ENCODE assay signal across 8 cellular contexts in genomic region chr10:115093776-115094361, GRCh38. TPM values are rescaled to one million over a fixed set of nuclear protein-coding genes. Genes with fewer than 3 reads are reported as not detected.
A peak's percentile ranks its signal among the peaks of the same experiment; 100 is the strongest.
DNase-seq lines count a peak whose midpoint lies in the region; ATAC-seq and TF ChIP-seq lines count a peak whose summit lies in the region.

No MANE protein-coding gene starts in this region.

- DNase-seq in fibroblast of lung (ENCODE audit: low read depth in 2 of 2) (peak in 1 of 2 donors; percentile 11), neuronal stem cell (ENCODE audit: low spot score) (peak; percentile 20), foreskin melanocyte (no peak), SIG-M5 treated with dmso at 0.1 percent for 504 hours (lab: John Stamatoyannopoulos, UW; ENCODE audit: unreplicated experiment) (no peak)

- H2BK12ac ChIP-seq in neuronal stem cell (ENCODE audit: low read length): no peak overlapping the region

- H2BK15ac ChIP-seq in neuronal stem cell (ENCODE audit: low read length): no peak overlapping the region

- H3K9ac ChIP-seq in BLaER1 treated with 17β-estradiol and CSF1 and Interleukin-3, amounts not matched to agents 10 nM and 100 nM: peak overlapping the region; percentile 85 to 98 (median 90)
- peak overlapping the region; percentile 62 for H3K9ac ChIP-seq in SU-DHL-6 (ENCODE audit: low read length)
- no peak overlapping the region for H3K9ac ChIP-seq in fibroblast of lung (ENCODE audit: insufficient read depth, low read length)
- H3K9ac ChIP-seq in neuronal stem cell (ENCODE audit: low read depth, low read length, poor library complexity): peak overlapping the region; percentile 91

- H4K20me1 ChIP-seq in BLaER1 treated with 17β-estradiol and CSF1 and Interleukin-3, amounts not matched to agents 10 nM and 100 nM: peaks cover 0 to 18% (median 0%) of the 10 kb centered on the region in 11 experiments; a peak in 5 of 22 replicates
- no peaks in the 10 kb centered on the region for H4K20me1 ChIP-seq in SU-DHL-6 (ENCODE audit: low read depth, low read length)
- H4K20me1 ChIP-seq in fibroblast of lung (ENCODE audit: control insufficient read depth, extremely low read depth, insufficient read depth, low read length): no peaks in the 10 kb centered on the region

- H2AK5ac ChIP-seq in neuronal stem cell (ENCODE audit: low read depth, low read length): no peak overlapping the region

- WGBS in neuronal stem cell (ENCODE audit: extremely low coverage in 2 of 2, insufficient read length in 2 of 2, insufficient replicate concordance in 1 of 2), 2 donors: no CpG with 5 or more reads among the region's 61 CpGs

- peak overlapping the region in 10 of 11 experiments; percentile 85 to 95 (median 90); a peak in 20 of 22 replicates for H3K27ac ChIP-seq in BLaER1 treated with 17β-estradiol and CSF1 and Interleukin-3, amounts not matched to agents 10 nM and 100 nM
- H3K27ac ChIP-seq in SU-DHL-6 (ENCODE audit: low read depth, low read length) (no peak overlapping the region), fibroblast of lung (ENCODE audit: insufficient read depth, low read length) (no peak overlapping the region), neuronal stem cell (replicated peaks; ENCODE audit: low read length) (no peak overlapping the region)

- H2AFZ ChIP-seq in SU-DHL-6 (ENCODE audit: low read depth, low read length, severe bottlenecking) (peak overlapping the region; percentile 82), fibroblast of lung (ENCODE audit: low read length) (peak overlapping the region; percentile 48), neuronal stem cell (ENCODE audit: low read length) (peak overlapping the region; percentile 99)

- H2BK5ac ChIP-seq in neuronal stem cell (ENCODE audit: low read length): no peak overlapping the region

- H3K79me2 ChIP-seq in SU-DHL-6 (ENCODE audit: insufficient read depth, low read length) (no peaks in the 10 kb centered on the region), fibroblast of lung (ENCODE audit: control insufficient read depth, insufficient read depth, low read length) (no peaks in the 10 kb centered on the region)

- peaks cover 7% of the 10 kb centered on the region; the same call in 1 of the 2 replicates for H3F3A ChIP-seq in SU-DHL-6 (ENCODE audit: insufficient read depth)

- no peak overlapping the region for H3K4ac ChIP-seq in neuronal stem cell (ENCODE audit: low read length)

- H3K14ac ChIP-seq in neuronal stem cell (ENCODE audit: low read length): peak overlapping the region; percentile 97

- H3K18ac ChIP-seq in neuronal stem cell (ENCODE audit: low read length): peak overlapping the region; percentile 94

- H3K9me3 ChIP-seq in BLaER1 treated with 17β-estradiol and CSF1 and Interleukin-3, amounts not matched to agents 10 nM and 100 nM (replicated peaks in 1 of 11): 0 out of 22 replicates have a peak, but pooled peaks cover 0 to 2% (median 0%) of the 10 kb centered on the region in 11 experiments
- H3K9me3 ChIP-seq in SU-DHL-6 (ENCODE audit: insufficient read depth, low read length) (no peaks in the 10 kb centered on the region), fibroblast of lung (ENCODE audit: control insufficient read depth, insufficient read depth, low read depth, low read length) (no peaks in the 10 kb centered on the region), neuronal stem cell (replicated peaks in 1 of 2; ENCODE audit: control insufficient read depth in 2 of 2, insufficient read depth in 1 of 2, low read depth in 1 of 2, low read length in 2 of 2) (no peaks in the 10 kb centered on the region)

- peak overlapping the region; percentile 76 to 94 (median 85) for H3K4me3 ChIP-seq in BLaER1 treated with 17β-estradiol and CSF1 and Interleukin-3, amounts not matched to agents 10 nM and 100 nM
- peak overlapping the region; percentile 53 for H3K4me3 ChIP-seq in SU-DHL-6 (ENCODE audit: insufficient read depth, low read length, poor library complexity, severe bottlenecking)
- peak overlapping the region; percentile 48 to 58 (median 51) for H3K4me3 ChIP-seq in fibroblast of lung (replicated peaks in 1 of 4; ENCODE audit: control extremely low read depth in 1 of 4, insufficient read depth in 1 of 4, low read depth in 3 of 4, low read length in 4 of 4)
- peak overlapping the region; percentile 94 to 97 for H3K4me3 ChIP-seq in neuronal stem cell (ENCODE audit: low read length in 2 of 2)

- peak; percentile 61 for ATAC-seq in GM18907 (IDR thresholded peaks at IDR 0.05; ENCODE audit: unreplicated experiment)
- ATAC-seq in HG03066 (IDR thresholded peaks at IDR 0.05; ENCODE audit: low read depth, unreplicated experiment): peak; percentile 40

- peak overlapping the region; percentile 82 for H4K8ac ChIP-seq in neuronal stem cell (ENCODE audit: low read depth, low read length)

- TF ChIP-seq CTCF in SU-DHL-6 (IDR thresholded peaks at IDR 0.05; ENCODE audit: insufficient read depth, low read length, poor library complexity, severe bottlenecking): no peak
- TF ChIP-seq CTCF in fibroblast of lung (conservative IDR thresholded peaks at IDR 0.05 in 1 of 2, IDR thresholded peaks at IDR 0.05 in 1 of 2; ENCODE audit: low read depth in 1 of 2, low read length in 2 of 2): no peak

- H3K4me2 ChIP-seq in BLaER1 treated with 17β-estradiol and CSF1 and Interleukin-3, amounts not matched to agents 10 nM and 100 nM: peak overlapping the region; percentile 82 to 99 (median 94)
- H3K4me2 ChIP-seq in SU-DHL-6 (ENCODE audit: low read depth, low read length, poor library complexity, severe bottlenecking) (peak overlapping the region; percentile 46), fibroblast of lung (ENCODE audit: extremely low read depth, insufficient read depth, low read length) (peak overlapping the region; percentile 79), neuronal stem cell (ENCODE audit: insufficient read depth, low read length, poor library complexity, severe bottlenecking) (peak overlapping the region; percentile 96)

- no peak overlapping the region for H4K91ac ChIP-seq in neuronal stem cell (ENCODE audit: low read depth, low read length, poor library complexity)

- peak overlapping the region; percentile 31 for H3K23ac ChIP-seq in neuronal stem cell (ENCODE audit: low read depth, low read length, poor library complexity)

- H3K9me2 ChIP-seq in SU-DHL-6 (replicated peaks; ENCODE audit: insufficient read depth, low read length): no peaks in the 10 kb centered on the region

- H2BK120ac ChIP-seq in neuronal stem cell (ENCODE audit: low read depth, low read length): no peak overlapping the region

- H3K4me1 ChIP-seq in BLaER1 treated with 17β-estradiol and CSF1 and Interleukin-3, amounts not matched to agents 10 nM and 100 nM: peaks cover 5 to 25% (median 16%) of the 10 kb centered on the region in 10 experiments; a peak in 15 of 20 replicates
- no peaks in the 10 kb centered on the region for H3K4me1 ChIP-seq in fibroblast of lung (ENCODE audit: control insufficient read depth, extremely low read depth, insufficient read depth, low read length)
- peaks cover 1 to 13% of the 10 kb centered on the region in 2 donors for H3K4me1 ChIP-seq in neuronal stem cell (ENCODE audit: control insufficient read depth in 2 of 2, insufficient read depth in 1 of 2, low read depth in 1 of 2, low read length in 2 of 2)

- peaks cover 2% of the 10 kb centered on the region for H3K79me1 ChIP-seq in neuronal stem cell (ENCODE audit: low read depth, low read length)

- peaks cover 25 to 52% (median 39%) of the 10 kb centered on the region in 11 experiments for H3K27me3 ChIP-seq in BLaER1 treated with 17β-estradiol and CSF1 and Interleukin-3, amounts not matched to agents 10 nM and 100 nM
- no peaks in the 10 kb centered on the region for H3K27me3 ChIP-seq in SU-DHL-6 (ENCODE audit: low read length)
- H3K27me3 ChIP-seq in fibroblast of lung (ENCODE audit: control insufficient read depth, insufficient read depth, low read length): peaks cover 5% of the 10 kb centered on the region
- H3K27me3 ChIP-seq in neuronal stem cell (ENCODE audit: control insufficient read depth in 3 of 3, insufficient read depth in 3 of 3, low read depth in 1 of 3, low read length in 3 of 3): peaks cover 0 to 16% (median 0%) of the 10 kb centered on the region in 3 experiments

- H3K36me3 ChIP-seq in BLaER1 treated with 17β-estradiol and CSF1 and Interleukin-3, amounts not matched to agents 10 nM and 100 nM: no peaks in the 10 kb centered on the region
- H3K36me3 ChIP-seq in SU-DHL-6 (ENCODE audit: low read length): no peaks in the 10 kb centered on the region
- H3K36me3 ChIP-seq in fibroblast of lung (ENCODE audit: control insufficient read depth, insufficient read depth, low read length): no peaks in the 10 kb centered on the region
- H3K36me3 ChIP-seq in neuronal stem cell (replicated peaks in 1 of 2; ENCODE audit: control insufficient read depth in 2 of 2, insufficient read depth in 2 of 2, low read length in 2 of 2): no peaks in the 10 kb centered on the region

RNA-seq across cellular contexts. Expression of gene ATRNL1, which starts 0.7 kb away (rescaled TPM):
- 0.33 and 1.0 TPM in 2 replicates for total RNA-seq in fibroblast of lung
- 0.28 and 0.33 TPM in 2 replicates for polyA plus RNA-seq in fibroblast of lung
- polyA plus RNA-seq in fibroblast of lung (2012): 0.23 and 0.36 TPM in 2 replicates
- polyA minus RNA-seq in fibroblast of lung (ENCODE audit: low replicate concordance): 0.78 TPM in 1 of 2 replicates, not detected in the other
- 3.3 TPM for polyA plus RNA-seq in neuronal stem cell (2013, experiment 1 of 2)
- 3.3 TPM for polyA plus RNA-seq in neuronal stem cell (2013, experiment 2 of 2)

Comparison
In these comparisons a context has a peak if more than half of its experiments do, and no peak if none do; other contexts are left out.
1. H3K27ac ChIP-seq: peak in BLaER1 treated with 17β-estradiol and CSF1 and Interleukin-3, amounts not matched to agents 10 nM and 100 nM (10 of 11); none in SU-DHL-6 (single experiment), fibroblast of lung (single experiment) and neuronal stem cell (single experiment).
2. H3K4me2 ChIP-seq: peak in every context shown above with its lines; median percentile 96 in neuronal stem cell; 94 in BLaER1 treated with 17β-estradiol and CSF1 and Interleukin-3, amounts not matched to agents 10 nM and 100 nM; 79 in fibroblast of lung; 46 in SU-DHL-6.
3. H2AFZ ChIP-seq: peak in every context shown above with its lines; median percentile 99 in neuronal stem cell; 82 in SU-DHL-6; 48 in fibroblast of lung.
4. Peak in every context shown above with its lines, with median percentiles within 50 percentile points of each other: H3K4me3 ChIP-seq.